In the genomic region with DNA sequence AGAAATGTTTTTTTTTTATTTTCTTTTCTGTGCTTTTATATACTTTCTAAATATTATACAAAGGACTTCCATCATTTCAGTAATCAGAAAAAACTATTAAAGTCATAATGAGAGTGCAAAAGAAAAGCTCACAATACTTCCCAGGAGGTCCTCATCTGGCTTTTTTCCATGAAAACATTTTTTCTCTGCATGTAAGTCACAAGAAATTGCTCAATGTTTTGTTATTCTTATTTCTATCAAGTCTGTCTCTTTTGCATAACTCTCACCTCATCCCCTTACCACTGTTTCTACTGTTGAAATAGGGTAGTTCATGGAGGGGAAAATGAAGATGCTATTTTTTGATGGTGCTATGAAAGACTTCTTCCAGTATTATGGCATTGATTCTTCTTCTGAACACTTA, we compare ENCODE assay signal across 26 cellular contexts.
"Had no signal": no experiment of that assay in that cellular context is flagged by ENCODE, and none has a peak within 500 bp of the region (broad histone marks: within the 10 kb centered on the region; RNA-seq: fewer than 3 reads in every experiment).

No MANE protein-coding gene starts in this region.

- DNase-seq: activated CD4-positive, alpha-beta memory T cell treated with anti-CD3 and anti-CD28 coated beads, Interleukin-2, amount 10 ng/mL, durations not matched to agents 7 days and 5 days; activated CD4-positive, alpha-beta T cell treated with anti-CD3 and anti-CD28 coated beads for 1 hour; activated CD4-positive, alpha-beta T cell treated with anti-CD3 and anti-CD28 coated beads, Interleukin-2, amount 10 ng/mL, durations not matched to agents 7 days and 5 days; activated CD8-positive, alpha-beta memory T cell treated with anti-CD3 and anti-CD28 coated beads, Interleukin-2, amount 50 U/mL, for 48 hours; activated gamma-delta T cell; activated naive CD4-positive, alpha-beta T cell treated with anti-CD3 and anti-CD28 coated beads, Interleukin-2, amount 50 U/mL, for 16 hours; activated T-cell treated with anti-CD3 and anti-CD28 coated beads, Interleukin-2, amount 50 U/mL, for 24 hours; anterior cingulate cortex; brain microvascular endothelial cell; dermis blood vessel endothelial cell; effector CD4-positive, alpha-beta T cell; left cardiac atrium; naive thymus-derived CD4-positive, alpha-beta T cell; pancreas; stimulated activated CD4-positive, alpha-beta T cell treated with anti-CD3 and anti-CD28 coated beads, Interleukin-15, amount 100 ng/mL, for 24 hours; stimulated activated CD4-positive, alpha-beta T cell treated with anti-CD3 and anti-CD28 coated beads, Interleukin-2, amount 100 ng/mL, for 24 hours; stimulated activated naive B cell treated with anti-CD40 and anti-IgM and Interleukin-4, amounts not matched to agents 10 μg/mL and 1 μg/mL and 100 μg/mL, for 72 hours; stomach; T-helper 17 cell; tibial artery; upper lobe of right lung had no signal

- H3K4me3 ChIP-seq: esophagus muscularis mucosa, gastroesophageal sphincter, hepatocyte, pancreas, prostate gland, stomach, tibial artery, upper lobe of right lung had no signal

- ATAC-seq: gastroesophageal sphincter; left cardiac atrium; naive thymus-derived CD4-positive, alpha-beta T cell; pancreas; stimulated activated naive B cell treated with anti-CD40 and anti-IgM and Interleukin-4, amounts not matched to agents 10 μg/mL and 1 μg/mL and 100 μg/mL, for 72 hours; T-helper 17 cell; upper lobe of right lung; WTC11 had no signal
